In the genomic region with DNA sequence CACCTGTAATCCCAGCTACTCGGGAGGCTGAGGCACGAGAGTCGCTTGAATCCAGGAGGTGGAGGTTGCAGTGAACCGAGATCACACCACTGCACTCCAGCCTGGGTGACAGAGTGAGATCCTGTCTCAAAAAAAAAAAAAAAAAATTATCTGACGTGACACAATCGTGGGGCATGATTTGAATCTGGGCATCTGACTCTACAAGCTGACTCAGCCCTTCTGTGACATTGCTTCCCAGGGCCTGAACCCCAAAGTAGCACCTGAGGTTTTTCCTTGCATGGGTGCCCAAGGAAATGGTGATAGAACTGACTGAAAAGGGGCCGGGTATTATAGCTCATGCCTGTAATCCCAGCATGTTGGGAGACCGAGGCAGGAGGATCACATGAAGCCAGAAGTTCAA, we compare ENCODE assay signal across 9 cellular contexts. TPM values are rescaled to one million over a fixed set of nuclear protein-coding genes. Genes with fewer than 3 reads are reported as not detected.
A peak's percentile ranks its signal among the peaks of the same experiment; 100 is the strongest.
DNase-seq lines count a peak whose midpoint lies in the region; ATAC-seq, FAIRE-seq and TF ChIP-seq lines count a peak whose summit lies in the region.
"Not testable (repeated sequence)": the region's sequence is repeated elsewhere in the genome, so short reads cannot be mapped to it uniquely, and the experiment has no call there.
"Had no signal": no experiment of that assay in that cellular context is flagged by ENCODE, and none has a peak within 500 bp of the region (broad histone marks: within the 10 kb centered on the region; RNA-seq: fewer than 3 reads in every experiment).

No MANE protein-coding gene starts in this region.

- not testable (repeated sequence) for H4K20me1 ChIP-seq in GM23248 (ENCODE audit: insufficient read depth)

- H3K79me2 ChIP-seq in GM23248 (ENCODE audit: insufficient read depth), result not testable (repeated sequence)

- not testable (repeated sequence) for H3K4me2 ChIP-seq in GM23248 (ENCODE audit: unreplicated experiment)

- H3K36me3 Mint-ChIP-seq in activated CD4-positive, alpha-beta T cell treated with anti-CD3 and anti-CD28 coated beads for 36 hours (ENCODE audit: low read depth); endothelial cell (ENCODE audit: low read depth, unreplicated experiment); nephron (ENCODE audit: low read depth): not testable (repeated sequence)

- not testable (repeated sequence) for TF ChIP-seq CTCF in bronchial epithelial cell (IDR thresholded peaks at IDR 0.05; ENCODE audit: insufficient read depth, low read length, severe bottlenecking); endothelial cell (IDR thresholded peaks at IDR 0.05; ENCODE audit: unreplicated experiment); nephron (IDR thresholded peaks at IDR 0.05; ENCODE audit: unreplicated experiment in 3 of 3)

- not testable (repeated sequence) for H3K9ac ChIP-seq in GM23248

- not testable (repeated sequence) for H3K27ac Mint-ChIP-seq in activated CD4-positive, alpha-beta T cell treated with anti-CD3 and anti-CD28 coated beads for 36 hours; endothelial cell (ENCODE audit: unreplicated experiment)
- peak overlapping the region; percentile 56 to 90 (median 89) for H3K27ac Mint-ChIP-seq in nephron

- not testable (repeated sequence) for H3K9me3 ChIP-seq in GM23248 (ENCODE audit: low read depth)

- in situ Hi-C loops in GM23248 (cut with MboI), result not testable (repeated sequence)

- not testable (repeated sequence) for H3K36me3 ChIP-seq in GM23248 (ENCODE audit: low read depth); bronchial epithelial cell (ENCODE audit: control insufficient read depth, insufficient read depth, low read length)

- H2AFZ ChIP-seq in GM23248, result not testable (repeated sequence)

- not testable (repeated sequence) for H3K4me1 ChIP-seq in GM23248 (ENCODE audit: insufficient read depth)

- H3K9me3 Mint-ChIP-seq in activated CD4-positive, alpha-beta T cell treated with anti-CD3 and anti-CD28 coated beads for 36 hours (ENCODE audit: low read depth); endothelial cell (ENCODE audit: unreplicated experiment); nephron: not testable (repeated sequence)

- not testable (repeated sequence) for H3K4me3 Mint-ChIP-seq in activated CD4-positive, alpha-beta T cell treated with anti-CD3 and anti-CD28 coated beads for 36 hours; nephron
- H3K4me3 Mint-ChIP-seq in endothelial cell (ENCODE audit: unreplicated experiment), result peak overlapping the region; percentile 25

- 59 to 62% methylated on average over 8 of the region's 8 CpGs for WGBS in GM23248 (ENCODE audit: low coverage in 1 of 2, low lambda C conversion rate in 2 of 2, missing lambda C conversion rate in 2 of 2), 2 experiments

- FAIRE-seq in RCC 7860 (lab: Jason Lieb, UNC); bronchial epithelial cell (lab: Jason Lieb, UNC): not testable (repeated sequence)

- H3K4me1 Mint-ChIP-seq in activated CD4-positive, alpha-beta T cell treated with anti-CD3 and anti-CD28 coated beads for 36 hours; nephron: not testable (repeated sequence)
- H3K4me1 Mint-ChIP-seq in endothelial cell (ENCODE audit: unreplicated experiment), result peaks cover 17% of the 10 kb centered on the region

- not testable (repeated sequence) for H3F3A ChIP-seq in GM23248 (ENCODE audit: insufficient read depth)

- ATAC-seq in activated CD4-positive, alpha-beta T cell treated with anti-CD3 and anti-CD28 coated beads for 36 hours, result peak; percentile 12

- intact Hi-C loops in activated CD4-positive, alpha-beta T cell treated with anti-CD3 and anti-CD28 coated beads for 36 hours (cut with DNase I, micrococcal nuclease), result not testable (repeated sequence)

- H3K27ac ChIP-seq in GM23248, result not testable (repeated sequence)

- not testable (repeated sequence) for H3K9me2 ChIP-seq in GM23248 (ENCODE audit: insufficient read depth)

- H3K4me3 ChIP-seq in GM23248; bronchial epithelial cell (ENCODE audit: low read depth, low read length): not testable (repeated sequence)

- CTCF ChIA-PET in activated CD4-positive, alpha-beta T cell treated with anti-CD3 and anti-CD28 coated beads for 36 hours (lab: Charles Lee), result not testable (repeated sequence)

- POLR2A ChIA-PET in activated CD4-positive, alpha-beta T cell treated with anti-CD3 and anti-CD28 coated beads for 36 hours (lab: Charles Lee), result not testable (repeated sequence)

- H3K27me3 Mint-ChIP-seq in activated CD4-positive, alpha-beta T cell treated with anti-CD3 and anti-CD28 coated beads for 36 hours; endothelial cell (ENCODE audit: unreplicated experiment); nephron (ENCODE audit: low read depth): not testable (repeated sequence)

- not testable (repeated sequence) for H3K27me3 ChIP-seq in GM23248 (replicated peaks; ENCODE audit: insufficient read depth); bronchial epithelial cell (ENCODE audit: control insufficient read depth, insufficient read depth, low read length)

- DNase-seq in DMS53 (lab: John Stamatoyannopoulos, UW) (peak; percentile 32), GM23248 (peak; percentile 43), RCC 7860 (ENCODE audit: low spot score) (peak; percentile 19), bronchial epithelial cell (ENCODE audit: low read depth) (peak; percentile 15)
- not testable (repeated sequence) for DNase-seq in activated CD4-positive, alpha-beta T cell treated with anti-CD3 and anti-CD28 coated beads for 36 hours; endothelial cell (ENCODE audit: low spot score)

RNA-seq across cellular contexts. Expression of gene FZD9, which starts 13.0 kb away (rescaled TPM):
- 0.32 TPM in 1 of 2 replicates, not detected in the other for total RNA-seq in GM23248 (2014; rRNA removed; shearing (Covaris generic))
- polyA plus RNA-seq in GM23248 (2016; fragmentation: Nextera tagmentation; extraction: Ambion mirVana), result 0.13 and 0.38 TPM in 2 replicates
- total RNA-seq in activated CD4-positive, alpha-beta T cell treated with anti-CD3 and anti-CD28 coated beads for 36 hours, result under 1 TPM; 0.11 to 0.23 TPM
- total RNA-seq in bronchial epithelial cell (0.51 and 1.1 TPM in 2 replicates), endothelial cell (ENCODE audit: unreplicated experiment) (2.5 TPM)
- total RNA-seq: CD4-positive, alpha-beta T cell had no signal
- polyA plus RNA-seq: CD8-positive, alpha-beta memory T cell had no signal
